8 cellular contexts compared by ENCODE assay signal in genomic region chr7:30028749-30029635, GRCh38.
DNase-seq lines count a peak whose midpoint lies in the region; ATAC-seq and TF ChIP-seq lines count a peak whose summit lies in the region.

No MANE protein-coding gene starts in this region.

- peak overlapping the region; percentile 77 for H3K4me3 ChIP-seq in retinal pigment epithelial cell (ENCODE audit: low read length)

- TF ChIP-seq CTCF in GM13976 (IDR thresholded peaks at IDR 0.05; ENCODE audit: borderline replicate concordance, control extremely low read depth, extremely low read depth, insufficient read depth, missing control alignments) (peak; percentile 2), retinal pigment epithelial cell (conservative IDR thresholded peaks at IDR 0.05; ENCODE audit: low read depth, low read length) (no peak)

- ATAC-seq in HG02840 (IDR thresholded peaks at IDR 0.05; ENCODE audit: low FRiP score, unreplicated experiment): peak; percentile 9

- in situ Hi-C loops in GM13976 (cut with MboI; ENCODE audit: low sequenced_read_pairs, unreplicated experiment): no loop called here

- DNase-seq in AG20443 (ENCODE audit: low spot score) (peak; percentile 39), GM13976 (ENCODE audit: low spot score) (no peak), NCI-H2171 treated with DMSO at 0.1 percent for 48 hours (lab: John Stamatoyannopoulos, UW) (peak; percentile 40), amygdala (lab: John Stamatoyannopoulos, UW) (peak in 41 of 56 donors; percentile 26 to 79 (median 52)), hypothalamus (lab: John Stamatoyannopoulos, UW) (peak in 39 of 51 donors; percentile 18 to 78 (median 57)), retinal pigment epithelial cell (ENCODE audit: low read depth) (no peak), NCI-H128 (lab: John Stamatoyannopoulos, UW; ENCODE audit: unreplicated experiment) (no peak)

Comparison
In these comparisons a context has a peak if more than half of its experiments do, and no peak if none do; other contexts are left out.
1. DNase-seq: peak in AG20443 (single experiment), NCI-H2171 treated with DMSO at 0.1 percent for 48 hours (single experiment), amygdala (41 of 56) and hypothalamus (39 of 51); none in GM13976 (single experiment), retinal pigment epithelial cell (single experiment) and NCI-H128 (single experiment).